ENCODE assay signal across 8 cellular contexts in genomic region chr11:46594383-46594718, GRCh38. TPM values are rescaled to one million over a fixed set of nuclear protein-coding genes. Genes with fewer than 3 reads are reported as not detected.
DNase-seq lines count a peak whose midpoint lies in the region; ATAC-seq lines count a peak whose summit lies in the region.

No MANE protein-coding gene starts in this region.

- no peaks in the 10 kb centered on the region for H3K27me3 ChIP-seq in ACC112 (ENCODE audit: insufficient read depth, low read length)

- peak overlapping the region; percentile 98 to 100 (median 98) for H3K4me3 Mint-ChIP-seq in IgD-negative memory B cell
- peak overlapping the region; percentile 90 for H3K4me3 Mint-ChIP-seq in central memory CD8-positive, alpha-beta T cell
- peak overlapping the region; percentile 90 to 99 (median 98) for H3K4me3 Mint-ChIP-seq in naive B cell

- peaks cover 24% of the 10 kb centered on the region for H3K4me1 ChIP-seq in ACC112 (ENCODE audit: control insufficient read depth, insufficient read depth, low read length, unreplicated experiment)

- H3K27me3 Mint-ChIP-seq in IgD-negative memory B cell: peaks cover 2% of the 10 kb centered on the region
- no peaks in the 10 kb centered on the region for H3K27me3 Mint-ChIP-seq in central memory CD8-positive, alpha-beta T cell
- H3K27me3 Mint-ChIP-seq in naive B cell: no peaks in the 10 kb centered on the region

- no peaks in the 10 kb centered on the region for H3K36me3 ChIP-seq in ACC112 (ENCODE audit: insufficient read depth, low read length)

- H3K27ac Mint-ChIP-seq in IgD-negative memory B cell: peak overlapping the region; percentile 82 to 99 (median 91)
- H3K27ac Mint-ChIP-seq in central memory CD8-positive, alpha-beta T cell (ENCODE audit: low read depth): peak overlapping the region; percentile 86
- H3K27ac Mint-ChIP-seq in naive B cell: peak overlapping the region in 5 of 6 donors; percentile 89 to 97 (median 95)

- ATAC-seq in central memory CD8-positive, alpha-beta T cell (replicated peaks; ENCODE audit: extremely low read depth, poor library complexity, severe bottlenecking): no peak
- ATAC-seq in naive B cell (ENCODE audit: low read depth in 2 of 2) (no peak), left lobe of liver (no peak)

- peak overlapping the region; percentile 99 for H3K4me3 ChIP-seq in ACC112 (ENCODE audit: low read depth, low read length)

- H3K79me2 ChIP-seq in ACC112 (ENCODE audit: control insufficient read depth, insufficient read depth, low read length, unreplicated experiment): peaks cover 44% of the 10 kb centered on the region

- peak overlapping the region; percentile 58 for H3K27ac ChIP-seq in ACC112 (ENCODE audit: low read depth, low read length)

- DNase-seq in central memory CD8-positive, alpha-beta T cell (ENCODE audit: low spot score in 2 of 2): no peak
- DNase-seq in naive B cell (no peak), left lobe of liver (ENCODE audit: low spot score) (no peak), kidney glomerular epithelial cell (lab: John Stamatoyannopoulos, UW) (no peak), SHP77 (lab: John Stamatoyannopoulos, UW) (no peak)
- no peak for DNase-seq in effector CD4-positive, alpha-beta T cell

- H3K36me3 Mint-ChIP-seq in IgD-negative memory B cell: no peaks in the 10 kb centered on the region
- peaks cover 9% of the 10 kb centered on the region for H3K36me3 Mint-ChIP-seq in central memory CD8-positive, alpha-beta T cell (ENCODE audit: insufficient read depth)
- no peaks in the 10 kb centered on the region for H3K36me3 Mint-ChIP-seq in naive B cell

- H3K4me1 Mint-ChIP-seq in IgD-negative memory B cell (peaks cover 15 to 29% (median 23%) of the 10 kb centered on the region in 3 donors), naive B cell (peaks cover 22 to 36% (median 34%) of the 10 kb centered on the region in 3 donors)
- peaks cover 40% of the 10 kb centered on the region for H3K4me1 Mint-ChIP-seq in central memory CD8-positive, alpha-beta T cell

- H3K9me3 Mint-ChIP-seq in IgD-negative memory B cell: no peaks in the 10 kb centered on the region
- H3K9me3 Mint-ChIP-seq in central memory CD8-positive, alpha-beta T cell: no peaks in the 10 kb centered on the region
- H3K9me3 Mint-ChIP-seq in naive B cell: no peaks in the 10 kb centered on the region

- H2AFZ ChIP-seq in ACC112 (ENCODE audit: low read length, unreplicated experiment): peak overlapping the region; percentile 100

RNA-seq across cellular contexts. Expression of gene AMBRA1, which starts 0.5 kb away (rescaled TPM):
- 9.1 TPM for polyA plus RNA-seq in IgD-negative memory B cell
- polyA plus RNA-seq in naive B cell (ENCODE audit: low read depth in 6 of 6): 10 to 100 TPM in 1 of 6 donors, 1 to 10 TPM in 5; 6.6 to 11.3 (median 7.8) TPM
- 14.7 TPM for total RNA-seq in left lobe of liver

RNA-seq across cellular contexts. Expression of gene HARBI1, which starts 22.7 kb away (rescaled TPM):
- 6.9 TPM for polyA plus RNA-seq in IgD-negative memory B cell
- 10 to 100 TPM in 4 of 6 donors, 1 to 10 TPM in 2; 8.7 to 14.7 (median 11.8) TPM for polyA plus RNA-seq in naive B cell (ENCODE audit: low read depth in 6 of 6)
- 2.8 TPM for total RNA-seq in left lobe of liver

RNA-seq across cellular contexts. Expression of gene ATG13, which starts 23.0 kb away (rescaled TPM):
- polyA plus RNA-seq in IgD-negative memory B cell (55.7 TPM), naive B cell (ENCODE audit: low read depth in 6 of 6) (10 to 100 TPM; 43.3 to 70.8 (median 56.3) TPM)
- 43.0 TPM for total RNA-seq in left lobe of liver
